ENCODE assay signal across 40 cellular contexts in the genomic region with DNA sequence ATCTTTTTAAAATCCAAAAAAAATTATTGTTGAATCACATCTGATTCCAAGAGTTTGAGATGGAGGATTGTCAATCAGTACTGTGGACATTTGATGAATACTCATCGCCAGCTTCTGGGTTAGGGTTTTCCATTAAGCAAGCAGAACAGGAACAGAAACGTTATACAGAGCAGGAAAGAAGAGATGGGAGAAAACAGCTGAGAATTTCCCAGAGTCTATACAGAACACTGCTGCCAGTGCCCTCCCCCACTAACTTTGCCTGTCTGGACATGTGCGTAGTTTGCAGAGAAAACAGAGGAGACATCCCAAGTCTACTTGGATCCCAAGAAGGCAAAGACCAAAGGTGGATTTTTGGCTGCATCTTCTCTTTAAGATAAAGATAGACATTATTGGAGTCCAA. TPM values are rescaled to one million over a fixed set of nuclear protein-coding genes. Genes with fewer than 3 reads are reported as not detected.
"Had no signal": no experiment of that assay in that cellular context is flagged by ENCODE, and none has a peak within 500 bp of the region (broad histone marks: within the 10 kb centered on the region; RNA-seq: fewer than 3 reads in every experiment).

No MANE protein-coding gene starts in this region.

- DNase-seq: activated B cell treated with CpG ODN at 0.5 μM for 24 hours; activated CD4-positive, alpha-beta memory T cell treated with anti-CD3 and anti-CD28 coated beads for 36 hours; activated CD4-positive, alpha-beta T cell treated with anti-CD3 and anti-CD28 coated beads for 4 hours; activated CD4-positive, alpha-beta T cell treated with anti-CD3 and anti-CD28 coated beads, Interleukin-2, amount 10 ng/mL, durations not matched to agents 24 days and 14 days; activated CD4-positive, alpha-beta T cell treated with anti-CD3 and anti-CD28 coated beads, Interleukin-2, amount 50 U/mL, for 1 hour; activated CD4-positive, alpha-beta T cell treated with anti-CD3 and anti-CD28 coated beads, Interleukin-2, amount 50 U/mL, for 4 hours; activated CD4-positive, CD25-positive, alpha-beta regulatory T cell treated with anti-CD3 and anti-CD28 coated beads, Interleukin-2, amount 50 U/mL, for 72 hours; activated CD8-positive, alpha-beta memory T cell treated with anti-CD3 and anti-CD28 coated beads, Interleukin-2, amount 50 U/mL, for 4 hours; activated CD8-positive, alpha-beta T cell treated with anti-CD3 and anti-CD28 coated beads for 36 hours; activated effector memory CD4-positive, alpha-beta T cell treated with anti-CD3 and anti-CD28 coated beads, Interleukin-2, amount 50 U/mL, for 16 hours; activated gamma-delta T cell treated with Interleukin-2 at 50 U/mL for 16 hours; activated naive CD4-positive, alpha-beta T cell; activated naive CD4-positive, alpha-beta T cell treated with anti-CD3 and anti-CD28 coated beads for 36 hours; activated naive CD4-positive, alpha-beta T cell treated with anti-CD3 and anti-CD28 coated beads, Interleukin-2, amount 50 U/mL, for 16 hours; activated naive CD8-positive, alpha-beta T cell treated with anti-CD3 and anti-CD28 coated beads for 36 hours; activated T-cell treated with anti-CD3 and anti-CD28 coated beads for 4 hours; activated T-cell treated with anti-CD3 and anti-CD28 coated beads, Interleukin-2, amount 50 U/mL, for 1 hour; activated T-cell treated with anti-CD3 and anti-CD28 coated beads, Interleukin-2, amount 50 U/mL, for 4 hours; activated T-cell treated with anti-CD3 and anti-CD28 coated beads, Interleukin-2, amount 50 U/mL, for 72 hours; adrenal gland; amniotic stem cell; aorta; body of pancreas; brain microvascular endothelial cell; central memory CD4-positive, alpha-beta T cell; T-helper 1 cell; T-helper 2 cell; T-helper 9 cell had no signal

- H3K27me3 Mint-ChIP-seq: activated B cell treated with CpG ODN at 0.5 μM for 24 hours; activated CD4-positive, alpha-beta memory T cell treated with anti-CD3 and anti-CD28 coated beads for 36 hours; activated CD4-positive, alpha-beta T cell treated with anti-CD3 and anti-CD28 coated beads, Interleukin-2, amount 10 ng/mL, durations not matched to agents 24 days and 14 days; activated CD8-positive, alpha-beta T cell treated with anti-CD3 and anti-CD28 coated beads for 36 hours; activated naive CD8-positive, alpha-beta T cell treated with anti-CD3 and anti-CD28 coated beads for 36 hours; activated T-helper 17 cell treated with anti-CD3 and anti-CD28 coated beads, Interleukin-2, amount 50 U/mL, for 72 hours had no signal

- H3K27ac ChIP-seq: adrenal gland, body of pancreas, brain microvascular endothelial cell, breast epithelium, VCaP had no signal

- H3K9me3 Mint-ChIP-seq: activated B cell treated with CpG ODN at 0.5 μM for 24 hours; activated CD4-positive, alpha-beta memory T cell treated with anti-CD3 and anti-CD28 coated beads for 36 hours; activated naive CD4-positive, alpha-beta T cell treated with anti-CD3 and anti-CD28 coated beads for 36 hours; activated T-cell treated with anti-CD3 and anti-CD28 coated beads, Interleukin-2, amount 50 U/mL, for 4 hours; activated T-helper 1 cell treated with anti-CD3 and anti-CD28 coated beads, Interleukin-12 subunit alpha, Interleukin-12 subunit beta, Interleukin-2, Interleukin-4 antibody, amounts not matched to agents 30 ng/mL and 10 ng/mL and 1 ng/mL, durations not matched to agents 14 hours and 24 hours and 36 hours; activated T-helper 17 cell treated with anti-CD3 and anti-CD28 coated beads, Interleukin-2, amount 50 U/mL, for 72 hours; T-helper 1 cell treated with Interleukin-12 subunit alpha and Interleukin-12 subunit beta and Interleukin-4 antibody, amounts not matched to agents 30 μg/mL and 1 μg/mL, for 36 hours; T-helper 2 cell treated with Interferon-gamma antibody and Interleukin-4, amounts not matched to agents 5 μg/mL and 100 μg/mL, for 36 hours had no signal

- H3K36me3 Mint-ChIP-seq: activated CD4-positive, alpha-beta memory T cell treated with anti-CD3 and anti-CD28 coated beads for 36 hours; activated naive CD4-positive, alpha-beta T cell treated with anti-CD3 and anti-CD28 coated beads, Interleukin-2, amount 50 U/mL, for 72 hours; activated naive CD8-positive, alpha-beta T cell treated with anti-CD3 and anti-CD28 coated beads for 36 hours had no signal

- H3K36me3 ChIP-seq: adrenal gland, brain microvascular endothelial cell, breast epithelium had no signal

- H3K4me3 ChIP-seq: adrenal gland, body of pancreas, breast epithelium had no signal

- H3K27ac Mint-ChIP-seq: activated B cell treated with CpG ODN at 0.5 μM for 24 hours; activated CD4-positive, alpha-beta memory T cell treated with anti-CD3 and anti-CD28 coated beads for 36 hours; activated CD4-positive, alpha-beta T cell treated with anti-CD3 and anti-CD28 coated beads, Interleukin-2, amount 10 ng/mL, durations not matched to agents 24 days and 14 days; activated CD8-positive, alpha-beta T cell treated with anti-CD3 and anti-CD28 coated beads for 36 hours; activated naive CD4-positive, alpha-beta T cell treated with anti-CD3 and anti-CD28 coated beads for 36 hours; activated naive CD4-positive, alpha-beta T cell treated with anti-CD3 and anti-CD28 coated beads, Interleukin-2, amount 50 U/mL, for 72 hours; activated naive CD8-positive, alpha-beta T cell treated with anti-CD3 and anti-CD28 coated beads for 36 hours; activated T-cell treated with anti-CD3 and anti-CD28 coated beads, Interleukin-2, amount 50 U/mL, for 72 hours; activated T-helper 1 cell treated with anti-CD3 and anti-CD28 coated beads, Interleukin-12 subunit alpha, Interleukin-12 subunit beta, Interleukin-2, Interleukin-4 antibody, amounts not matched to agents 30 ng/mL and 10 ng/mL and 1 ng/mL, durations not matched to agents 14 hours and 24 hours and 36 hours; activated T-helper 17 cell treated with anti-CD3 and anti-CD28 coated beads, Interleukin-2, amount 50 U/mL, for 72 hours; T-helper 1 cell treated with Interleukin-12 subunit alpha and Interleukin-12 subunit beta and Interleukin-4 antibody, amounts not matched to agents 30 μg/mL and 1 μg/mL, for 36 hours; T-helper 2 cell treated with Interferon-gamma antibody and Interleukin-4, amounts not matched to agents 5 μg/mL and 100 μg/mL, for 36 hours had no signal

- H3K4me1 ChIP-seq: adrenal gland, body of pancreas, breast epithelium had no signal

- FAIRE-seq: astrocyte, TTC549 had no signal

- H3K4me3 Mint-ChIP-seq: activated B cell treated with CpG ODN at 0.5 μM for 24 hours; activated CD4-positive, alpha-beta memory T cell treated with anti-CD3 and anti-CD28 coated beads for 36 hours; activated CD4-positive, alpha-beta T cell treated with anti-CD3 and anti-CD28 coated beads, Interleukin-2, amount 10 ng/mL, durations not matched to agents 24 days and 14 days; activated CD8-positive, alpha-beta T cell treated with anti-CD3 and anti-CD28 coated beads for 36 hours; activated naive CD4-positive, alpha-beta T cell treated with anti-CD3 and anti-CD28 coated beads for 36 hours; activated naive CD8-positive, alpha-beta T cell treated with anti-CD3 and anti-CD28 coated beads for 36 hours; activated T-cell treated with anti-CD3 and anti-CD28 coated beads, Interleukin-2, amount 50 U/mL, for 4 hours; activated T-cell treated with anti-CD3 and anti-CD28 coated beads, Interleukin-2, amount 50 U/mL, for 72 hours; activated T-helper 1 cell treated with anti-CD3 and anti-CD28 coated beads, Interleukin-12 subunit alpha, Interleukin-12 subunit beta, Interleukin-2, Interleukin-4 antibody, amounts not matched to agents 30 ng/mL and 10 ng/mL and 1 ng/mL, durations not matched to agents 14 hours and 24 hours and 36 hours; activated T-helper 17 cell treated with anti-CD3 and anti-CD28 coated beads, Interleukin-2, amount 50 U/mL, for 72 hours; T-helper 1 cell treated with Interleukin-12 subunit alpha and Interleukin-12 subunit beta and Interleukin-4 antibody, amounts not matched to agents 30 μg/mL and 1 μg/mL, for 36 hours; T-helper 2 cell treated with Interferon-gamma antibody and Interleukin-4, amounts not matched to agents 5 μg/mL and 100 μg/mL, for 36 hours had no signal

- H3K9me3 ChIP-seq: adrenal gland, body of pancreas, breast epithelium had no signal

- H3K4me1 Mint-ChIP-seq: activated B cell treated with CpG ODN at 0.5 μM for 24 hours; activated CD4-positive, alpha-beta T cell treated with anti-CD3 and anti-CD28 coated beads, Interleukin-2, amount 10 ng/mL, durations not matched to agents 24 days and 14 days; activated naive CD8-positive, alpha-beta T cell treated with anti-CD3 and anti-CD28 coated beads for 36 hours; activated T-helper 17 cell treated with anti-CD3 and anti-CD28 coated beads, Interleukin-2, amount 50 U/mL, for 72 hours had no signal

- H3K27me3 ChIP-seq: adrenal gland, body of pancreas, brain microvascular endothelial cell, breast epithelium had no signal

- ATAC-seq: activated CD8-positive, alpha-beta T cell treated with anti-CD3 and anti-CD28 coated beads for 36 hours; activated naive CD4-positive, alpha-beta T cell treated with anti-CD3 and anti-CD28 coated beads, Interleukin-2, amount 50 U/mL, for 72 hours; activated T-cell treated with anti-CD3 and anti-CD28 coated beads, Interleukin-2, amount 50 U/mL, for 4 hours; activated T-cell treated with anti-CD3 and anti-CD28 coated beads, Interleukin-2, amount 50 U/mL, for 72 hours; activated T-helper 17 cell treated with anti-CD3 and anti-CD28 coated beads, Interleukin-2, amount 50 U/mL, for 72 hours; body of pancreas had no signal

RNA-seq across cellular contexts. Expression of a gene that starts 19.0 kb away (rescaled TPM):
- total RNA-seq: activated B cell treated with CpG ODN at 0.5 μM for 24 hours; activated CD4-positive, alpha-beta memory T cell treated with anti-CD3 and anti-CD28 coated beads for 36 hours; activated CD4-positive, alpha-beta T cell treated with anti-CD3 and anti-CD28 coated beads, Interleukin-2, amount 10 ng/mL, durations not matched to agents 24 days and 14 days; activated CD8-positive, alpha-beta memory T cell treated with anti-CD3 and anti-CD28 coated beads for 36 hours; activated CD8-positive, alpha-beta T cell treated with anti-CD3 and anti-CD28 coated beads for 36 hours; activated naive CD4-positive, alpha-beta T cell treated with anti-CD3 and anti-CD28 coated beads for 36 hours; activated naive CD4-positive, alpha-beta T cell treated with anti-CD3 and anti-CD28 coated beads, Interleukin-2, amount 50 U/mL, for 72 hours; activated naive CD8-positive, alpha-beta T cell treated with anti-CD3 and anti-CD28 coated beads for 36 hours; activated T-cell treated with anti-CD3 and anti-CD28 coated beads, Interleukin-2, amount 50 U/mL, for 4 hours; activated T-cell treated with anti-CD3 and anti-CD28 coated beads, Interleukin-2, amount 50 U/mL, for 72 hours; activated T-helper 1 cell treated with anti-CD3 and anti-CD28 coated beads, Interleukin-12 subunit alpha, Interleukin-12 subunit beta, Interleukin-2, Interleukin-4 antibody, amounts not matched to agents 30 ng/mL and 10 ng/mL and 1 ng/mL, durations not matched to agents 14 hours and 24 hours and 36 hours; aorta; astrocyte; body of pancreas; cardiac septum; chondrocyte had no signal
- polyA plus RNA-seq: aorta had no signal
